In the genomic region with DNA sequence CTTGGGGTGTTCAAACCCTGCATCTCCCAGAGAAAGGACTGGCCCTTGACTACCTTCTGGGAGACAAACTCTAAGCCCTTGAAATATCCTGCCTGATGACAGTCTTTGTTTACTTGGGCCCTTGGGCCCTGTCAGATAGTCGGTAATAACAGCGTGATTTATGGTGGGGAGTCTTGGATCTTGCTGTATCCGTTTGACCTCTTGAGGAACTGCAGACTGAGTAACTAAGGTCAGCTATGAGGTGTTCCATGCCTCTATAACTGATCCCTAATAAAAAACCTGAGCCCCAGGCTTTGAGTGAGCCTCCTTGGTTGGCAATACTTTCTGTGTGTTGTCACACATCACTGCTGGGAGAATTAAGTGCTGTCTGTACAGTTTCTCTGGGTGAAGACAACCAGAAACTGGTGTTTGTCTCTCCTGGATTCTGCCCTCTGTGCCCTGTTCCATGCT, we compare ENCODE assay signal across 13 cellular contexts. TPM values are rescaled to one million over a fixed set of nuclear protein-coding genes. Genes with fewer than 3 reads are reported as not detected.
DNase-seq lines count a peak whose midpoint lies in the region; ATAC-seq and TF ChIP-seq lines count a peak whose summit lies in the region.
"Had no signal": no experiment of that assay in that cellular context is flagged by ENCODE, and none has a peak within 500 bp of the region (broad histone marks: within the 10 kb centered on the region; RNA-seq: fewer than 3 reads in every experiment).

No MANE protein-coding gene starts in this region.

- H3K27ac Mint-ChIP-seq in CD8-positive, alpha-beta T cell: no peak overlapping the region
- H3K27ac Mint-ChIP-seq: progenitor cell of endocrine pancreas; stimulated activated naive CD8-positive, alpha-beta T cell treated with anti-CD3 and anti-CD28 coated beads, Interleukin-15, Interleukin-2, amounts not matched to agents 100 ng/mL and 50 ng/mL, for 24 hours had no signal

- ATAC-seq in RWPE2 (ENCODE audit: low read depth) (peak; percentile 76), HG03135 (IDR thresholded peaks at IDR 0.05; ENCODE audit: unreplicated experiment) (no peak)
- no peak for ATAC-seq in CD8-positive, alpha-beta T cell

- POLR2A ChIA-PET in CD8-positive, alpha-beta T cell (lab: Charles Lee): no interaction called here

- no peaks in the 10 kb centered on the region for H3K4me1 Mint-ChIP-seq in CD8-positive, alpha-beta T cell (ENCODE audit: low read depth)

- DNase-seq in Caki2 (ENCODE audit: low read depth) (peak; percentile 87), HL-60 (ENCODE audit: low read depth in 1 of 2, low spot score in 1 of 2) (no peak), RWPE2 (ENCODE audit: low spot score) (no peak), left kidney (ENCODE audit: low read depth, low spot score) (peak; percentile 89), COLO829 (ENCODE audit: low spot score) (no peak)
- DNase-seq in CD8-positive, alpha-beta T cell: no peak
- DNase-seq in NK-92 treated with Interleukin-12 subunit alpha and Interleukin-12 subunit beta, amount 100 ng/mL, for 24 hours (lab: John Stamatoyannopoulos, UW): no peak
- DNase-seq: activated CD8-positive, alpha-beta memory T cell treated with anti-CD3 and anti-CD28 coated beads, Interleukin-2, amount 50 U/mL, for 48 hours; KG1; stimulated activated CD4-positive, alpha-beta T cell treated with anti-CD3 and anti-CD28 coated beads, Interleukin-4, amount 100 ng/mL, for 24 hours had no signal

- no peaks in the 10 kb centered on the region for H3K36me3 Mint-ChIP-seq in CD8-positive, alpha-beta T cell

- intact Hi-C loops in CD8-positive, alpha-beta T cell (cut with DNase I, micrococcal nuclease): no loop called here

- in situ Hi-C loops in Caki2 (cut with HindIII; ENCODE audit: low pct_unique_long_range_greater_than_20kb, low sequenced_read_pairs): no loop called here

- no peaks in the 10 kb centered on the region for H3K9me3 ChIP-seq in RWPE2 (ENCODE audit: severe bottlenecking)
- no peaks in the 10 kb centered on the region for H3K9me3 ChIP-seq in CD8-positive, alpha-beta T cell (ENCODE audit: low read length)

- H3K27ac ChIP-seq in HL-60 (replicated peaks): peak overlapping the region; percentile 44
- no peak overlapping the region for H3K27ac ChIP-seq in RWPE2 (ENCODE audit: poor library complexity, severe bottlenecking)
- no peak overlapping the region for H3K27ac ChIP-seq in CD8-positive, alpha-beta T cell (ENCODE audit: low read depth, low read length)

- H3K27me3 ChIP-seq in HL-60 (ENCODE audit: insufficient read depth, poor library complexity, severe bottlenecking) (no peaks in the 10 kb centered on the region), RWPE2 (ENCODE audit: insufficient read depth, poor library complexity, severe bottlenecking) (no peaks in the 10 kb centered on the region)
- H3K27me3 ChIP-seq in CD8-positive, alpha-beta T cell (ENCODE audit: insufficient read depth, low read length): no peaks in the 10 kb centered on the region

- H3K4me1 ChIP-seq in RWPE2 (ENCODE audit: insufficient read depth, poor library complexity, severe bottlenecking): no peaks in the 10 kb centered on the region
- H3K4me1 ChIP-seq in CD8-positive, alpha-beta T cell (ENCODE audit: insufficient read depth, low read length): no peaks in the 10 kb centered on the region

- no peak overlapping the region for H3K4me3 ChIP-seq in HL-60 (replicated peaks; ENCODE audit: insufficient read depth, low read length)
- no peak overlapping the region for H3K4me3 ChIP-seq in RWPE2 (ENCODE audit: severe bottlenecking)
- no peak overlapping the region for H3K4me3 ChIP-seq in CD8-positive, alpha-beta T cell (ENCODE audit: low read depth, low read length)

- no peak overlapping the region for H3K4me3 Mint-ChIP-seq in CD8-positive, alpha-beta T cell
- H3K4me3 Mint-ChIP-seq: stimulated activated naive CD8-positive, alpha-beta T cell treated with anti-CD3 and anti-CD28 coated beads, Interleukin-15, Interleukin-2, amounts not matched to agents 100 ng/mL and 50 ng/mL, for 24 hours had no signal

- no peaks in the 10 kb centered on the region for H3K9me3 Mint-ChIP-seq in CD8-positive, alpha-beta T cell
- H3K9me3 Mint-ChIP-seq: stimulated activated naive CD8-positive, alpha-beta T cell treated with anti-CD3 and anti-CD28 coated beads, Interleukin-15, Interleukin-2, amounts not matched to agents 100 ng/mL and 50 ng/mL, for 24 hours had no signal

- H3K36me3 ChIP-seq in RWPE2 (ENCODE audit: low read depth): no peaks in the 10 kb centered on the region
- H3K36me3 ChIP-seq in CD8-positive, alpha-beta T cell (ENCODE audit: insufficient read depth, low read length): no peaks in the 10 kb centered on the region

- CTCF ChIA-PET in CD8-positive, alpha-beta T cell (lab: Charles Lee): no interaction called here

- peaks cover 4% of the 10 kb centered on the region for H3K27me3 Mint-ChIP-seq in CD8-positive, alpha-beta T cell (ENCODE audit: low read depth)
- H3K27me3 Mint-ChIP-seq: progenitor cell of endocrine pancreas had no signal

- no peak for TF ChIP-seq CTCF in HL-60 (IDR thresholded peaks at IDR 0.05; ENCODE audit: insufficient read depth, low read length)
- TF ChIP-seq CTCF in RWPE2 (IDR thresholded peaks at IDR 0.05; ENCODE audit: poor library complexity, severe bottlenecking): no peak
- TF ChIP-seq CTCF in CD8-positive, alpha-beta T cell (IDR thresholded peaks at IDR 0.05): no peak

RNA-seq across cellular contexts. Expression of a gene that starts 56.3 kb away (rescaled TPM):
- 8.5 and 9.3 TPM in 2 replicates for total RNA-seq in Caki2 (2014; rRNA removed; shearing (Covaris generic); ENCODE audit: low replicate concordance)
- total RNA-seq in CD8-positive, alpha-beta T cell: 1 to 10 TPM; 1.3 to 1.4 TPM

Comparison
In these comparisons a context has a peak if more than half of its experiments do, and no peak if none do; other contexts are left out.
1. DNase-seq: peak in Caki2 (single experiment) and left kidney (single experiment); none in HL-60 (0 of 2), RWPE2 (single experiment), CD8-positive, alpha-beta T cell (0 of 7), NK-92 treated with Interleukin-12 subunit alpha and Interleukin-12 subunit beta, amount 100 ng/mL, for 24 hours (single experiment) and COLO829 (single experiment).